ENCODE assay signal across 1 cellular context in the genomic region with DNA sequence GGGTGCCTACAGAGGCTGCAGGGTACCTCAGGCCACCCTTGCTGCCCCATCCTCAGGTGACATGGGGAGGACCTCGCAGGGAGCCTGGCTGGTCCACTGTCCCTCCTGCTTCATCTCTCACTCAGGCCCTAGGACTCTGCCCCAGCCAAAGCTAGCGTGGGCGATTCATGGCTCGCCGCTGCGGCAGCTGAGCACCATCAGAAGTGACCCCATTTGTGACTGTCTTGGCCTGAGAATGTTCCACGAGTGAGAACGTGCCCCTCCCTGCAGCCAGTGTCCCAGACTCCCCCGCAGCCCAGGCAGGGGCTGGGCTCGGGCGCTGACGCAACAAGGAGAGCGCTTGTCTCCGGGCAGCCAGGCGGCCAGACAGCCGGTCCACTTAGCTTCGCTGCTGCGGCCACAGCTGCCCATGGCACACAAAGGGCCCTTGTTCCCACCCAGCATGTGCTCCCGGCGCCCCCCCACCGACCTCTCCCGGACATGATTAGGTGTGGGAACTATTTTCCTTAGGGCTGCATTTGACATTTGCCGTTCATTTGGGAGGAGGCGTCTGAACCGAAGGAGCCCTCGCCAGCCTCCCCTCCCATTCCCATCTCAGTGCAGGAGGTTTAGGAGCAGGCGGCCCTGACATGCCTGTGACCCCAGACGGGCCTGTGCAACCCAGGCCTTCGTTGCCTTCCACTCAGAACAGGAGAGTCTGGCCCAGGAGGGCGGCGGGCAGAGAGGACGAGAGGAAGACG.
TF ChIP-seq lines count a peak whose summit lies in the region.

No MANE protein-coding gene starts in this region.

TF ChIP-seq in HepG2, 621 proteins besides CTCF, POLR2A, EP300 and RAD21 (continued from another document and continues in another):
- TF ChIP-seq ZNF616 (CRISPR knock-in tag; IDR thresholded peaks at IDR 0.05; ENCODE audit: low read depth) (no peak), ZNF674 (CRISPR knock-in tag; IDR thresholded peaks at IDR 0.05; ENCODE audit: low read depth) (no peak), IKZF4 (CRISPR knock-in tag; IDR thresholded peaks at IDR 0.05; ENCODE audit: borderline replicate concordance, low read depth, not compliant biosample characterization) (no peak), JUN (CRISPR knock-in tag; IDR thresholded peaks at IDR 0.05) (no peak), PAF1 (CRISPR knock-in tag; IDR thresholded peaks at IDR 0.05) (no peak), SCMH1 (CRISPR knock-in tag; IDR thresholded peaks at IDR 0.05; ENCODE audit: borderline replicate concordance) (no peak), HMG20A (CRISPR knock-in tag; IDR thresholded peaks at IDR 0.05; ENCODE audit: borderline replicate concordance) (no peak; the same call in 1 of the 2 replicates), LCORL (IDR thresholded peaks at IDR 0.05) (no peak), LCORL (CRISPR knock-in tag; IDR thresholded peaks at IDR 0.05) (peak; percentile 64), ARID3A (IDR thresholded peaks at IDR 0.05; ENCODE audit: low read depth, low read length) (no peak), TOPORS (CRISPR knock-in tag; IDR thresholded peaks at IDR 0.05) (no peak), TERF1 (CRISPR knock-in tag; IDR thresholded peaks at IDR 0.05) (no peak), MXD4 (CRISPR knock-in tag; IDR thresholded peaks at IDR 0.05) (no peak; the same call in 1 of the 2 replicates), ZNF280D (CRISPR knock-in tag; IDR thresholded peaks at IDR 0.05) (no peak), ZNF766 (CRISPR knock-in tag; IDR thresholded peaks at IDR 0.05; ENCODE audit: borderline replicate concordance) (no peak), SOX6 (IDR thresholded peaks at IDR 0.05) (no peak), SOX6 (CRISPR knock-in tag; IDR thresholded peaks at IDR 0.05) (peak; percentile 82), ZNF713 (CRISPR knock-in tag; IDR thresholded peaks at IDR 0.05) (no peak), KAT7 (CRISPR knock-in tag; IDR thresholded peaks at IDR 0.05; ENCODE audit: borderline replicate concordance) (no peak), CAMTA2 (CRISPR knock-in tag; IDR thresholded peaks at IDR 0.05; ENCODE audit: borderline replicate concordance) (no peak), HES4 (CRISPR knock-in tag; IDR thresholded peaks at IDR 0.05; ENCODE audit: borderline replicate concordance) (peak; percentile 46; the same call in 1 of the 2 replicates), LRRFIP1 (CRISPR knock-in tag; conservative IDR thresholded peaks at IDR 0.05) (no peak), HMGA1 (CRISPR knock-in tag; conservative IDR thresholded peaks at IDR 0.05) (no peak), JUND (CRISPR knock-in tag; IDR thresholded peaks at IDR 0.05) (no peak), MTA3 (CRISPR knock-in tag; IDR thresholded peaks at IDR 0.05) (no peak), ZNF747 (CRISPR knock-in tag; IDR thresholded peaks at IDR 0.05; ENCODE audit: borderline replicate concordance) (no peak; the same call in 1 of the 2 replicates), THYN1 (CRISPR knock-in tag; IDR thresholded peaks at IDR 0.05; ENCODE audit: borderline replicate concordance, low read depth) (no peak), HNF4A (CRISPR knock-in tag; IDR thresholded peaks at IDR 0.05) (0 out of 2 replicates have a peak, but pooled peaks have one; percentile 34), HCFC1 (IDR thresholded peaks at IDR 0.05; ENCODE audit: low read depth, low read length) (no peak), HOXD1 (CRISPR knock-in tag; IDR thresholded peaks at IDR 0.05) (peak; percentile 80), TP53 (CRISPR knock-in tag; conservative IDR thresholded peaks at IDR 0.05) (no peak)
- TF ChIP-seq, protein P1, sequence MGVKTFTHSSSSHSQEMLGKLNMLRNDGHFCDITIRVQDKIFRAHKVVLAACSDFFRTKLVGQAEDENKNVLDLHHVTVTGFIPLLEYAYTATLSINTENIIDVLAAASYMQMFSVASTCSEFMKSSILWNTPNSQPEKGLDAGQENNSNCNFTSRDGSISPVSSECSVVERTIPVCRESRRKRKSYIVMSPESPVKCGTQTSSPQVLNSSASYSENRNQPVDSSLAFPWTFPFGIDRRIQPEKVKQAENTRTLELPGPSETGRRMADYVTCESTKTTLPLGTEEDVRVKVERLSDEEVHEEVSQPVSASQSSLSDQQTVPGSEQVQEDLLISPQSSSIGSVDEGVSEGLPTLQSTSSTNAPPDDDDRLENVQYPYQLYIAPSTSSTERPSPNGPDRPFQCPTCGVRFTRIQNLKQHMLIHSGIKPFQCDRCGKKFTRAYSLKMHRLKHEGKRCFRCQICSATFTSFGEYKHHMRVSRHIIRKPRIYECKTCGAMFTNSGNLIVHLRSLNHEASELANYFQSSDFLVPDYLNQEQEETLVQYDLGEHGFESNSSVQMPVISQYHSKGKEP (CRISPR knock-in tag; IDR thresholded peaks at IDR 0.05): no peak
- TF ChIP-seq, protein P2, sequence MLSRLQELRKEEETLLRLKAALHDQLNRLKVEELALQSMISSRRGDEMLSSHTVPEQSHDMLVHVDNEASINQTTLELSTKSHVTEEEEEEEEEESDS (CRISPR knock-in tag; IDR thresholded peaks at IDR 0.05; ENCODE audit: borderline replicate concordance): no peak
- TF ChIP-seq, protein P3, sequence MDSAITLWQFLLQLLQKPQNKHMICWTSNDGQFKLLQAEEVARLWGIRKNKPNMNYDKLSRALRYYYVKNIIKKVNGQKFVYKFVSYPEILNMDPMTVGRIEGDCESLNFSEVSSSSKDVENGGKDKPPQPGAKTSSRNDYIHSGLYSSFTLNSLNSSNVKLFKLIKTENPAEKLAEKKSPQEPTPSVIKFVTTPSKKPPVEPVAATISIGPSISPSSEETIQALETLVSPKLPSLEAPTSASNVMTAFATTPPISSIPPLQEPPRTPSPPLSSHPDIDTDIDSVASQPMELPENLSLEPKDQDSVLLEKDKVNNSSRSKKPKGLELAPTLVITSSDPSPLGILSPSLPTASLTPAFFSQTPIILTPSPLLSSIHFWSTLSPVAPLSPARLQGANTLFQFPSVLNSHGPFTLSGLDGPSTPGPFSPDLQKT (CRISPR knock-in tag; IDR thresholded peaks at IDR 0.05; ENCODE audit: borderline replicate concordance): no peak
- TF ChIP-seq, protein P4, sequence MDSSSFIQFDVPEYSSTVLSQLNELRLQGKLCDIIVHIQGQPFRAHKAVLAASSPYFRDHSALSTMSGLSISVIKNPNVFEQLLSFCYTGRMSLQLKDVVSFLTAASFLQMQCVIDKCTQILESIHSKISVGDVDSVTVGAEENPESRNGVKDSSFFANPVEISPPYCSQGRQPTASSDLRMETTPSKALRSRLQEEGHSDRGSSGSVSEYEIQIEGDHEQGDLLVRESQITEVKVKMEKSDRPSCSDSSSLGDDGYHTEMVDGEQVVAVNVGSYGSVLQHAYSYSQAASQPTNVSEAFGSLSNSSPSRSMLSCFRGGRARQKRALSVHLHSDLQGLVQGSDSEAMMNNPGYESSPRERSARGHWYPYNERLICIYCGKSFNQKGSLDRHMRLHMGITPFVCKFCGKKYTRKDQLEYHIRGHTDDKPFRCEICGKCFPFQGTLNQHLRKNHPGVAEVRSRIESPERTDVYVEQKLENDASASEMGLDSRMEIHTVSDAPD (CRISPR knock-in tag; IDR thresholded peaks at IDR 0.05): 0 out of 2 replicates have a peak, but pooled peaks have one; percentile 61
- TF ChIP-seq, protein P5, sequence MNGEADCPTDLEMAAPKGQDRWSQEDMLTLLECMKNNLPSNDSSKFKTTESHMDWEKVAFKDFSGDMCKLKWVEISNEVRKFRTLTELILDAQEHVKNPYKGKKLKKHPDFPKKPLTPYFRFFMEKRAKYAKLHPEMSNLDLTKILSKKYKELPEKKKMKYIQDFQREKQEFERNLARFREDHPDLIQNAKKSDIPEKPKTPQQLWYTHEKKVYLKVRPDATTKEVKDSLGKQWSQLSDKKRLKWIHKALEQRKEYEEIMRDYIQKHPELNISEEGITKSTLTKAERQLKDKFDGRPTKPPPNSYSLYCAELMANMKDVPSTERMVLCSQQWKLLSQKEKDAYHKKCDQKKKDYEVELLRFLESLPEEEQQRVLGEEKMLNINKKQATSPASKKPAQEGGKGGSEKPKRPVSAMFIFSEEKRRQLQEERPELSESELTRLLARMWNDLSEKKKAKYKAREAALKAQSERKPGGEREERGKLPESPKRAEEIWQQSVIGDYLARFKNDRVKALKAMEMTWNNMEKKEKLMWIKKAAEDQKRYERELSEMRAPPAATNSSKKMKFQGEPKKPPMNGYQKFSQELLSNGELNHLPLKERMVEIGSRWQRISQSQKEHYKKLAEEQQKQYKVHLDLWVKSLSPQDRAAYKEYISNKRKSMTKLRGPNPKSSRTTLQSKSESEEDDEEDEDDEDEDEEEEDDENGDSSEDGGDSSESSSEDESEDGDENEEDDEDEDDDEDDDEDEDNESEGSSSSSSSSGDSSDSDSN (CRISPR knock-in tag; IDR thresholded peaks at IDR 0.05): peak; percentile 84
